Comparison of ENCODE assay signal across 21 cellular contexts in the genomic region with DNA sequence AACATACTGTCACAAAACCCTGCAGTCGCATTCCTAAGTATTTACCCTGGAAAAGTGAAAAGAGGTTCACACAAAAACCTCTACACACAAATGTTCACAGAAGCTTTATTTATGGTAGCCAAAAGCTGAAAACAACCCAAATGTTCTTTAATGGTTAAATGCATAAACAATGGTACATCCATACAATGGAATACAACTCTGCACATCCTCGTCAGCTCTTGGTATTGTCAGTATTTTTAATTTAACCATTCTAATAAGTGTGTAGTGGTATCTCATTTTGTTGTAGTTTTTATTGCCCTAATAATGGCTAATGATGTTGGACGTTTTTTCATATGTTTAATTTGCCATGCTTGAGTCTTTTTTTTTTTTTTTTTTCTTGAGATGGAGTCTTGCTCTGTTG.
DNase-seq lines count a peak whose midpoint lies in the region; ATAC-seq, FAIRE-seq and TF ChIP-seq lines count a peak whose summit lies in the region.
"Had no signal": no experiment of that assay in that cellular context is flagged by ENCODE, and none has a peak within 500 bp of the region (broad histone marks: within the 10 kb centered on the region; RNA-seq: fewer than 3 reads in every experiment).

No MANE protein-coding gene starts in this region.

- H3K9me3 Mint-ChIP-seq in activated CD4-positive, alpha-beta memory T cell treated with anti-CD3 and anti-CD28 coated beads for 36 hours = peaks cover 3% of the 10 kb centered on the region

- H3K4me2 ChIP-seq in HepG2 (ENCODE audit: low read depth, low read length) = no peak overlapping the region
- H3K4me2 ChIP-seq in SU-DHL-6 (ENCODE audit: low read depth, low read length, poor library complexity, severe bottlenecking) = peak overlapping the region; percentile 91
- H3K4me2 ChIP-seq: BLaER1 had no signal

- H3K9me3 ChIP-seq in HepG2 (ENCODE audit: low read length) = no peaks in the 10 kb centered on the region
- H3K9me3 ChIP-seq in right lobe of liver = no peaks in the 10 kb centered on the region
- no peaks in the 10 kb centered on the region for H3K9me3 ChIP-seq in HEK293 (ENCODE audit: control insufficient read depth, insufficient read depth, low read depth, low read length)
- no peaks in the 10 kb centered on the region for H3K9me3 ChIP-seq in SU-DHL-6 (ENCODE audit: insufficient read depth, low read length)

- POLR2A ChIA-PET in HepG2 (lab: Yijun Ruan, JAX) = no interaction called here
- POLR2A ChIA-PET in HEK293 (lab: Yijun Ruan, JAX) = interaction anchor here (0.7 kb wide), 1 partner anchor 29 kb away, joined by 3 read pairs; no protein-coding TSS in a partner anchor
- POLR2A ChIA-PET in activated CD4-positive, alpha-beta memory T cell treated with anti-CD3 and anti-CD28 coated beads for 36 hours (lab: Charles Lee) = no interaction called here

- FAIRE-seq in HepG2 (lab: Jason Lieb, UNC) = no peak
- FAIRE-seq: D721Med, GM12892, H1 had no signal

- H3K79me2 ChIP-seq in HepG2 (ENCODE audit: insufficient read depth, low read length) (no peaks in the 10 kb centered on the region), SU-DHL-6 (ENCODE audit: insufficient read depth, low read length) (peaks cover 19% of the 10 kb centered on the region)

- 93% methylated on average over 3 of the region's 3 CpGs for WGBS in HepG2 (ENCODE audit: low lambda C conversion rate)
- WGBS in right lobe of liver (ENCODE audit: insufficient coverage, low coverage, low lambda C conversion rate, missing lambda C conversion rate) = 100% methylated on average over 2 of the region's 3 CpGs

- no peak for TF ChIP-seq RAD21 in HepG2 (CRISPR knock-in tag; IDR thresholded peaks at IDR 0.05)

- H3K27ac ChIP-seq in HepG2 (ENCODE audit: extremely low read length, insufficient read depth, low read length) (no peak overlapping the region), right lobe of liver (no peak overlapping the region), HEK293 (ENCODE audit: extremely low read depth, low read depth, low read length) (no peak overlapping the region), SU-DHL-6 (ENCODE audit: low read depth, low read length) (peak overlapping the region; percentile 100)
- H3K27ac ChIP-seq: BLaER1, C4-2B, GM23248 had no signal

- H3K9me2 ChIP-seq in SU-DHL-6 (replicated peaks; ENCODE audit: insufficient read depth, low read length) = no peaks in the 10 kb centered on the region

- in situ Hi-C loops in HepG2 (cut with HindIII; ENCODE audit: extremely low pct_ligation_motif_present, low pct_unique_long_range_greater_than_20kb) = no loop called here

- no peaks in the 10 kb centered on the region for H3K27me3 ChIP-seq in HepG2 (ENCODE audit: control insufficient read depth in 1 of 2, insufficient read depth in 2 of 2, low read length in 2 of 2)
- H3K27me3 ChIP-seq in right lobe of liver = no peaks in the 10 kb centered on the region
- H3K27me3 ChIP-seq in SU-DHL-6 (ENCODE audit: low read length) = no peaks in the 10 kb centered on the region
- H3K27me3 ChIP-seq: BLaER1 had no signal

- no peak overlapping the region for H3K4me3 Mint-ChIP-seq in activated CD4-positive, alpha-beta memory T cell treated with anti-CD3 and anti-CD28 coated beads for 36 hours
- H3K4me3 Mint-ChIP-seq: CD4-positive, CD25-positive, alpha-beta regulatory T cell; CD8-positive, alpha-beta memory T cell had no signal

- DNase-seq in HepG2 (ENCODE audit: low spot score) (no peak), right lobe of liver (no peak), 8988T (no peak)
- DNase-seq in activated CD4-positive, alpha-beta memory T cell treated with anti-CD3 and anti-CD28 coated beads for 36 hours = no peak
- DNase-seq in stimulated activated CD4-positive, alpha-beta T cell treated with anti-CD3 and anti-CD28 coated beads, Interleukin-2, amount 100 ng/mL, for 48 hours = no peak
- DNase-seq: CD4-positive, CD25-positive, alpha-beta regulatory T cell; CD8-positive, alpha-beta memory T cell; DMS 273 treated with DMSO at 0.1 percent for 48 hours; DMS79; GF-D8; GM23248; H7; HCEC 1CT had no signal

- ATAC-seq in HepG2 = no peak
- no peak for ATAC-seq in right lobe of liver

- H3K4me3 ChIP-seq in HepG2 (replicated peaks in 1 of 3; ENCODE audit: insufficient read depth in 1 of 3, low read depth in 2 of 3, low read length in 3 of 3) (no peak overlapping the region), right lobe of liver (no peak overlapping the region), HEK293 (ENCODE audit: low read depth, low read length) (no peak overlapping the region), SU-DHL-6 (ENCODE audit: insufficient read depth, low read length, poor library complexity, severe bottlenecking) (no peak overlapping the region)
- H3K4me3 ChIP-seq: BLaER1, GM23248 had no signal

- H3K36me3 Mint-ChIP-seq in activated CD4-positive, alpha-beta memory T cell treated with anti-CD3 and anti-CD28 coated beads for 36 hours = peaks cover 19% of the 10 kb centered on the region

- H3K36me3 ChIP-seq in HepG2 (replicated peaks in 1 of 2; ENCODE audit: control insufficient read depth in 1 of 2, insufficient read depth in 2 of 2, low read length in 2 of 2) (peaks cover 0 to 10% of the 10 kb centered on the region in 2 experiments; a peak in 2 of 5 replicates), right lobe of liver (no peaks in the 10 kb centered on the region), HEK293 (ENCODE audit: control insufficient read depth in 2 of 2, insufficient read depth in 1 of 2, low read length in 2 of 2) (peaks cover 7 to 9% of the 10 kb centered on the region in 2 experiments), SU-DHL-6 (ENCODE audit: low read length) (no peaks in the 10 kb centered on the region)

- intact Hi-C loops in HepG2 (cut with micrococcal nuclease; ENCODE audit: unreplicated experiment) = no loop called here
- intact Hi-C loops in right lobe of liver (cut with DNase I) = no loop called here
- intact Hi-C loops in activated CD4-positive, alpha-beta memory T cell treated with anti-CD3 and anti-CD28 coated beads for 36 hours (cut with micrococcal nuclease) = no loop called here

- TF ChIP-seq POLR2A in HepG2 (IDR thresholded peaks at IDR 0.05; ENCODE audit: insufficient read depth in 1 of 2, low read depth in 2 of 2, low read length in 2 of 2) (no peak), right lobe of liver (IDR thresholded peaks at IDR 0.05) (no peak)

- no peak overlapping the region for H3K9ac ChIP-seq in HepG2 (ENCODE audit: insufficient read depth, low read depth, low read length)
- peak overlapping the region; percentile 76 for H3K9ac ChIP-seq in SU-DHL-6 (ENCODE audit: low read length)
- H3K9ac ChIP-seq: BLaER1, GM23248 had no signal

- CTCF ChIA-PET in HepG2 (lab: Yijun Ruan, JAX; ENCODE audit: low intra/inter-chr PET ratio, low total read pairs) = no interaction called here
- CTCF ChIA-PET in HEK293 (lab: Yijun Ruan, JAX) = no interaction called here
- CTCF ChIA-PET in activated CD4-positive, alpha-beta memory T cell treated with anti-CD3 and anti-CD28 coated beads for 36 hours (lab: Charles Lee) = interaction anchor here (0.7 kb wide), 1 partner anchor 126 kb away, joined by 4 read pairs; no protein-coding TSS in a partner anchor

- no peak overlapping the region for H2AFZ ChIP-seq in HepG2 (ENCODE audit: low read length)
- H2AFZ ChIP-seq in SU-DHL-6 (ENCODE audit: low read depth, low read length, severe bottlenecking) = no peak overlapping the region
- H2AFZ ChIP-seq: GM23248 had no signal

- peaks cover 93% of the 10 kb centered on the region for H3F3A ChIP-seq in SU-DHL-6 (ENCODE audit: insufficient read depth)

- no peak overlapping the region for H3K27ac Mint-ChIP-seq in activated CD4-positive, alpha-beta memory T cell treated with anti-CD3 and anti-CD28 coated beads for 36 hours
- H3K27ac Mint-ChIP-seq: CD4-positive, CD25-positive, alpha-beta regulatory T cell had no signal

- BruUV-seq in HepG2 (replicated peaks; lab: Mats Ljungman, UMichigan) = no TSS peak

- H3K4me1 ChIP-seq in HepG2 (ENCODE audit: insufficient read depth, low read length) (no peaks in the 10 kb centered on the region), right lobe of liver (no peaks in the 10 kb centered on the region), HEK293 (ENCODE audit: control insufficient read depth, insufficient read depth, low read length) (no peaks in the 10 kb centered on the region)

- no peak for TF ChIP-seq EP300 in HepG2 (IDR thresholded peaks at IDR 0.05; ENCODE audit: low read depth in 2 of 2, low read length in 2 of 2)
- no peak for TF ChIP-seq EP300 in HepG2 (CRISPR knock-in tag; IDR thresholded peaks at IDR 0.05; ENCODE audit: borderline replicate concordance)

- peaks cover 8% of the 10 kb centered on the region for H3K4me1 Mint-ChIP-seq in activated CD4-positive, alpha-beta memory T cell treated with anti-CD3 and anti-CD28 coated beads for 36 hours (ENCODE audit: low read depth)

- TF ChIP-seq CTCF in HepG2 (CRISPR knock-in tag; IDR thresholded peaks at IDR 0.05) = no peak
- no peak for TF ChIP-seq CTCF in right lobe of liver (IDR thresholded peaks at IDR 0.05)
- no peak for TF ChIP-seq CTCF in HEK293 (tag by site-specific recombination; IDR thresholded peaks at IDR 0.05)
- TF ChIP-seq CTCF in SU-DHL-6 (IDR thresholded peaks at IDR 0.05; ENCODE audit: insufficient read depth, low read length, poor library complexity, severe bottlenecking) = no peak

- no peaks in the 10 kb centered on the region for H3K27me3 Mint-ChIP-seq in activated CD4-positive, alpha-beta memory T cell treated with anti-CD3 and anti-CD28 coated beads for 36 hours
- H3K27me3 Mint-ChIP-seq: B cell; CD4-positive, CD25-positive, alpha-beta regulatory T cell; CD8-positive, alpha-beta memory T cell had no signal

- H4K20me1 ChIP-seq in HepG2 (ENCODE audit: insufficient read depth, low read length) (no peaks in the 10 kb centered on the region), SU-DHL-6 (ENCODE audit: low read depth, low read length) (no peaks in the 10 kb centered on the region)

TF ChIP-seq in HepG2, 621 proteins besides CTCF, POLR2A, EP300 and RAD21:
- no peak for TF ChIP-seq NFE2 (CRISPR knock-in tag; IDR thresholded peaks at IDR 0.05)
- peak; percentile 80 for TF ChIP-seq ZNF7 (CRISPR knock-in tag; IDR thresholded peaks at IDR 0.05)
TF ChIP-seq in HepG2: peak in this region for 1.

TF ChIP-seq in HEK293, 187 proteins besides CTCF, POLR2A, EP300 and RAD21 (continues in another document):
- TF ChIP-seq ZBTB1 (tag by site-specific recombination; IDR thresholded peaks at IDR 0.05) (no peak), ZNF513 (tag by site-specific recombination; IDR thresholded peaks at IDR 0.05) (no peak)

Comparison
In these comparisons a context has a peak if more than half of its experiments do, and no peak if none do; other contexts are left out.
1. Of the 63 proteins assayed by ChIP-seq in both HepG2 and HEK293: peak only in HepG2: none; only in HEK293: ZNF580; in both: none; in neither: 62.